Comparison of ENCODE assay signal across 1 cellular context in the genomic region with DNA sequence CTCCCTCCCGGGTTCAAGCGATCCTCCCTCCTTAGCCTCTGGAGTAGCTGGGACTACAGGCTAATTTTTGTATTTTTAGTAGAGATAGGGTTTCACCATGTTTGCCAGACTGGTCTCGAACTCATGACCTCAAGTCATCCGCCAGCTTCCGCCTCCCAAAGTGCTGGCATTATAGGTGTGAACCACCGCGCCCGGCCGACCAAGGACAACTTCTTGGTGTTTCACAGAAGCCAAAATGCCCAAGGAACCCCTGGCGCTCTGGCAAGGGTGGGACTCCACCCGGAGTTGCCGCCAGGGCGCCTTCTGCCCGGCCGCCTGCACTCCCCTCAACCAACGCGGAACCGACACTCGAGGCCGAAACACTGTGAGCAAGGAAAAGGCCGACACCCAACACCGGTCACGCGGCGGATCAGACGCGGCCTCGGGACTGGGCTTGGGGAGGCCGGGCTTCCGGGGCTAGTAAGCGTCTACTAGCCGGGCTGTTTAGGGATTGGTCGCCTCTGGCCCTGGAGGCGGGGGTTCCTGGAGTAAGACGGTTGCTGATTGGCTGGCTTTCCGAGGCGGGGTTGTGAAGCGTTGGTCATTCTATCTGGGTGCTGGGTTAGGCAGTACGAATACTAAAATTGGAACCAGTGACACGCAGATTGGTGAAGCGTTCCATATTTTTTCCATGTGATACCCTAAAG.
TF ChIP-seq lines count a peak whose summit lies in the region.

No MANE protein-coding gene starts in this region.

TF ChIP-seq in SK-N-SH treated with all-trans-retinoic acid at 6 μM for 48 hours, 23 proteins besides CTCF, POLR2A, EP300 and RAD21 (continued from another document):
- no peak for TF ChIP-seq POU6F1 (CRISPR knock-in tag; IDR thresholded peaks at IDR 0.05; ENCODE audit: borderline replicate concordance, low read depth)
- no peak for TF ChIP-seq ZFP3 (CRISPR knock-in tag; IDR thresholded peaks at IDR 0.05)
- TF ChIP-seq TOX (CRISPR knock-in tag; IDR thresholded peaks at IDR 0.05; ENCODE audit: borderline replicate concordance) = no peak
- no peak for TF ChIP-seq ESRRG (CRISPR knock-in tag; IDR thresholded peaks at IDR 0.05)
- TF ChIP-seq ARNTL (CRISPR knock-in tag; IDR thresholded peaks at IDR 0.05; ENCODE audit: borderline replicate concordance, low read depth) = no peak
- no peak for TF ChIP-seq BACH2 (CRISPR knock-in tag; IDR thresholded peaks at IDR 0.05; ENCODE audit: borderline replicate concordance)
- no peak for TF ChIP-seq CSRNP3 (CRISPR knock-in tag; IDR thresholded peaks at IDR 0.05)
